In genomic region chr10:101042667-101043355, GRCh38 we compare ENCODE assay signal across 8 cellular contexts. TPM values are rescaled to one million over a fixed set of nuclear protein-coding genes. Genes with fewer than 3 reads are reported as not detected.
DNase-seq lines count a peak whose midpoint lies in the region; ATAC-seq, FAIRE-seq and TF ChIP-seq lines count a peak whose summit lies in the region.

No MANE protein-coding gene starts in this region.

- TF ChIP-seq CTCF in AG04449 (IDR thresholded peaks at IDR 0.05; ENCODE audit: insufficient read depth, low read length, missing control alignments) (no peak), WTC11 (IDR thresholded peaks at IDR 0.05) (no peak)

- FAIRE-seq in islet of Langerhans (lab: Jason Lieb, UNC): peak; percentile 21

- POLR2A ChIA-PET in AG04449 (lab: Yijun Ruan, JAX) (interaction anchor here (0.6 to 2.7 kb wide), 8 partner anchors 9 to 989 kb away, joined by 3 to 19 read pairs (median 5); partner anchors contain the start of genes KAZALD1, PDZD7 and SFXN3), WTC11 (lab: Charles Lee) (interaction anchor here (0.7 to 1.9 kb wide), 12 partner anchors 11 to 190 kb away, joined by 3 to 10 read pairs (median 4); partner anchors contain the start of genes KAZALD1, PDZD7 and SFXN3)

- H3K4me1 Mint-ChIP-seq in WTC11: peaks cover 33% of the 10 kb centered on the region

- peak; percentile 74 for ATAC-seq in GM18870 (IDR thresholded peaks at IDR 0.05; ENCODE audit: unreplicated experiment)
- peak; percentile 97 for ATAC-seq in HG03108 (IDR thresholded peaks at IDR 0.05; ENCODE audit: unreplicated experiment)
- ATAC-seq in WTC11: peak; percentile 86

- H3K4me3 ChIP-seq in AG04449 (ENCODE audit: low read depth, low read length): peak overlapping the region; percentile 61

- peak overlapping the region; percentile 82 for H3K27ac ChIP-seq in caudate nucleus (ENCODE audit: low read depth, low read length)

- H3K27me3 Mint-ChIP-seq in WTC11 (ENCODE audit: low read depth): peaks cover 59% of the 10 kb centered on the region

- no peaks in the 10 kb centered on the region for H3K36me3 Mint-ChIP-seq in WTC11

- no peaks in the 10 kb centered on the region for H3K9me3 Mint-ChIP-seq in WTC11

- peak overlapping the region; percentile 94 for H3K4me3 Mint-ChIP-seq in WTC11

- peak overlapping the region; percentile 92 for H3K27ac Mint-ChIP-seq in WTC11

- DNase-seq in AG04449 (ENCODE audit: low read depth, low spot score) (no peak), NCI-H2196 treated with DMSO at 0.1 percent for 48 hours (lab: John Stamatoyannopoulos, UW; ENCODE audit: unreplicated experiment) (peak; percentile 90), WTC11 (ENCODE audit: low spot score) (peak; percentile 99), caudate nucleus (lab: John Stamatoyannopoulos, UW) (peak; percentile 24 to 95 (median 75))
- peak; percentile 73 to 93 for DNase-seq in stimulated activated CD4-positive, alpha-beta T cell treated with anti-CD3 and anti-CD28 coated beads, Interleukin-12 subunit alpha, Interleukin-12 subunit beta, amount 100 ng/mL, for 24 hours (ENCODE audit: low read depth in 2 of 2)

- CTCF ChIA-PET in AG04449 (lab: Yijun Ruan, JAX) (interaction anchor here (0.9 to 35.4 kb wide), 9 partner anchors 4 to 100 kb away, joined by 3 to 1481 read pairs (median 47); partner anchors contain the start of genes KAZALD1, LZTS2, MRPL43 and PDZD7), WTC11 (lab: Charles Lee) (interaction anchor here (0.5 to 9.7 kb wide), 35 partner anchors 7 to 1674 kb away, joined by 3 to 143 read pairs (median 5); partner anchors contain the start of genes HIF1AN, KAZALD1, PDZD7 and SFXN3)

TF ChIP-seq in WTC11, 78 proteins besides CTCF, POLR2A, EP300 and RAD21 (continues in another document):
- TF ChIP-seq PRDM15 (CRISPR knock-in tag; IDR thresholded peaks at IDR 0.05): peak; percentile 91
- TF ChIP-seq, protein P1, sequence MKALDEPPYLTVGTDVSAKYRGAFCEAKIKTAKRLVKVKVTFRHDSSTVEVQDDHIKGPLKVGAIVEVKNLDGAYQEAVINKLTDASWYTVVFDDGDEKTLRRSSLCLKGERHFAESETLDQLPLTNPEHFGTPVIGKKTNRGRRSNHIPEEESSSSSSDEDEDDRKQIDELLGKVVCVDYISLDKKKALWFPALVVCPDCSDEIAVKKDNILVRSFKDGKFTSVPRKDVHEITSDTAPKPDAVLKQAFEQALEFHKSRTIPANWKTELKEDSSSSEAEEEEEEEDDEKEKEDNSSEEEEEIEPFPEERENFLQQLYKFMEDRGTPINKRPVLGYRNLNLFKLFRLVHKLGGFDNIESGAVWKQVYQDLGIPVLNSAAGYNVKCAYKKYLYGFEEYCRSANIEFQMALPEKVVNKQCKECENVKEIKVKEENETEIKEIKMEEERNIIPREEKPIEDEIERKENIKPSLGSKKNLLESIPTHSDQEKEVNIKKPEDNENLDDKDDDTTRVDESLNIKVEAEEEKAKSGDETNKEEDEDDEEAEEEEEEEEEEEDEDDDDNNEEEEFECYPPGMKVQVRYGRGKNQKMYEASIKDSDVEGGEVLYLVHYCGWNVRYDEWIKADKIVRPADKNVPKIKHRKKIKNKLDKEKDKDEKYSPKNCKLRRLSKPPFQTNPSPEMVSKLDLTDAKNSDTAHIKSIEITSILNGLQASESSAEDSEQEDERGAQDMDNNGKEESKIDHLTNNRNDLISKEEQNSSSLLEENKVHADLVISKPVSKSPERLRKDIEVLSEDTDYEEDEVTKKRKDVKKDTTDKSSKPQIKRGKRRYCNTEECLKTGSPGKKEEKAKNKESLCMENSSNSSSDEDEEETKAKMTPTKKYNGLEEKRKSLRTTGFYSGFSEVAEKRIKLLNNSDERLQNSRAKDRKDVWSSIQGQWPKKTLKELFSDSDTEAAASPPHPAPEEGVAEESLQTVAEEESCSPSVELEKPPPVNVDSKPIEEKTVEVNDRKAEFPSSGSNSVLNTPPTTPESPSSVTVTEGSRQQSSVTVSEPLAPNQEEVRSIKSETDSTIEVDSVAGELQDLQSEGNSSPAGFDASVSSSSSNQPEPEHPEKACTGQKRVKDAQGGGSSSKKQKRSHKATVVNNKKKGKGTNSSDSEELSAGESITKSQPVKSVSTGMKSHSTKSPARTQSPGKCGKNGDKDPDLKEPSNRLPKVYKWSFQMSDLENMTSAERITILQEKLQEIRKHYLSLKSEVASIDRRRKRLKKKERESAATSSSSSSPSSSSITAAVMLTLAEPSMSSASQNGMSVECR (CRISPR knock-in tag; IDR thresholded peaks at IDR 0.05; ENCODE audit: borderline replicate concordance): no peak
- TF ChIP-seq ZNF263 (CRISPR knock-in tag; IDR thresholded peaks at IDR 0.05; ENCODE audit: low read depth): no peak
- TF ChIP-seq FOXP1 (CRISPR knock-in tag; IDR thresholded peaks at IDR 0.05; ENCODE audit: borderline replicate concordance): no peak
- TF ChIP-seq, protein P2, sequence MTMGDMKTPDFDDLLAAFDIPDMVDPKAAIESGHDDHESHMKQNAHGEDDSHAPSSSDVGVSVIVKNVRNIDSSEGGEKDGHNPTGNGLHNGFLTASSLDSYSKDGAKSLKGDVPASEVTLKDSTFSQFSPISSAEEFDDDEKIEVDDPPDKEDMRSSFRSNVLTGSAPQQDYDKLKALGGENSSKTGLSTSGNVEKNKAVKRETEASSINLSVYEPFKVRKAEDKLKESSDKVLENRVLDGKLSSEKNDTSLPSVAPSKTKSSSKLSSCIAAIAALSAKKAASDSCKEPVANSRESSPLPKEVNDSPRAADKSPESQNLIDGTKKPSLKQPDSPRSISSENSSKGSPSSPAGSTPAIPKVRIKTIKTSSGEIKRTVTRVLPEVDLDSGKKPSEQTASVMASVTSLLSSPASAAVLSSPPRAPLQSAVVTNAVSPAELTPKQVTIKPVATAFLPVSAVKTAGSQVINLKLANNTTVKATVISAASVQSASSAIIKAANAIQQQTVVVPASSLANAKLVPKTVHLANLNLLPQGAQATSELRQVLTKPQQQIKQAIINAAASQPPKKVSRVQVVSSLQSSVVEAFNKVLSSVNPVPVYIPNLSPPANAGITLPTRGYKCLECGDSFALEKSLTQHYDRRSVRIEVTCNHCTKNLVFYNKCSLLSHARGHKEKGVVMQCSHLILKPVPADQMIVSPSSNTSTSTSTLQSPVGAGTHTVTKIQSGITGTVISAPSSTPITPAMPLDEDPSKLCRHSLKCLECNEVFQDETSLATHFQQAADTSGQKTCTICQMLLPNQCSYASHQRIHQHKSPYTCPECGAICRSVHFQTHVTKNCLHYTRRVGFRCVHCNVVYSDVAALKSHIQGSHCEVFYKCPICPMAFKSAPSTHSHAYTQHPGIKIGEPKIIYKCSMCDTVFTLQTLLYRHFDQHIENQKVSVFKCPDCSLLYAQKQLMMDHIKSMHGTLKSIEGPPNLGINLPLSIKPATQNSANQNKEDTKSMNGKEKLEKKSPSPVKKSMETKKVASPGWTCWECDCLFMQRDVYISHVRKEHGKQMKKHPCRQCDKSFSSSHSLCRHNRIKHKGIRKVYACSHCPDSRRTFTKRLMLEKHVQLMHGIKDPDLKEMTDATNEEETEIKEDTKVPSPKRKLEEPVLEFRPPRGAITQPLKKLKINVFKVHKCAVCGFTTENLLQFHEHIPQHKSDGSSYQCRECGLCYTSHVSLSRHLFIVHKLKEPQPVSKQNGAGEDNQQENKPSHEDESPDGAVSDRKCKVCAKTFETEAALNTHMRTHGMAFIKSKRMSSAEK (CRISPR knock-in tag; IDR thresholded peaks at IDR 0.05; ENCODE audit: borderline replicate concordance): no peak
- TF ChIP-seq ZNF425 (CRISPR knock-in tag; conservative IDR thresholded peaks at IDR 0.05): no peak
- TF ChIP-seq ETV6 (CRISPR knock-in tag; IDR thresholded peaks at IDR 0.05): 0 out of 2 replicates have a peak, but pooled peaks have one; percentile 30

RNA-seq across cellular contexts. Expression of gene SFXN3, which starts 11.8 kb away (rescaled TPM):
- 2.5 to 5.6 TPM (median 3.2 TPM) in 3 replicates for total RNA-seq in WTC11 (2021)

RNA-seq across cellular contexts. Expression of gene PDZD7, which starts 11.9 kb away (rescaled TPM):
- total RNA-seq in WTC11 (2021): 1.9 to 2.7 TPM (median 2.6 TPM) in 3 replicates

RNA-seq across cellular contexts. Expression of gene KAZALD1, which starts 19.0 kb away (rescaled TPM):
- 9.6 to 19.2 TPM (median 10.2 TPM) in 3 replicates for total RNA-seq in WTC11 (2021)

RNA-seq across cellular contexts. Expression of gene LZTS2, which starts 43.2 kb away (rescaled TPM):
- total RNA-seq in WTC11 (2021): 84.6 to 93.1 TPM (median 91.1 TPM) in 3 replicates

RNA-seq across cellular contexts. Expression of gene TWNK, which starts 55.5 kb away (rescaled TPM):
- 24.5 to 28.2 TPM (median 26.2 TPM) in 3 replicates for total RNA-seq in WTC11 (2021)
